1 cellular context compared by ENCODE assay signal in genomic region chr4:124904723-124905390, GRCh38.
TF ChIP-seq lines count a peak whose summit lies in the region.

No MANE protein-coding gene starts in this region.

TF ChIP-seq in SK-N-SH treated with all-trans-retinoic acid at 6 μM for 48 hours, 23 proteins besides CTCF, POLR2A, EP300 and RAD21 (continued from another document):
- TF ChIP-seq TSHZ2 (CRISPR knock-in tag; IDR thresholded peaks at IDR 0.05) (no peak), PPARA (CRISPR knock-in tag; IDR thresholded peaks at IDR 0.05; ENCODE audit: borderline replicate concordance) (no peak), BACH2 (CRISPR knock-in tag; IDR thresholded peaks at IDR 0.05; ENCODE audit: borderline replicate concordance) (no peak), SNAI2 (CRISPR knock-in tag; IDR thresholded peaks at IDR 0.05) (no peak), TOX (CRISPR knock-in tag; IDR thresholded peaks at IDR 0.05; ENCODE audit: borderline replicate concordance) (no peak), RARB (CRISPR knock-in tag; IDR thresholded peaks at IDR 0.05) (no peak), ISL1 (CRISPR knock-in tag; IDR thresholded peaks at IDR 0.05) (no peak)
